In genomic region chrX:140088438-140088837, GRCh38 we compare ENCODE assay signal across 28 cellular contexts.
"Had no signal": no experiment of that assay in that cellular context is flagged by ENCODE, and none has a peak within 500 bp of the region (broad histone marks: within the 10 kb centered on the region; RNA-seq: fewer than 3 reads in every experiment).

No MANE protein-coding gene starts in this region.

- H3K27ac ChIP-seq: ovary, parathyroid adenoma, psoas muscle, right lobe of liver, sigmoid colon, stomach, thoracic aorta, thyroid gland, tibial nerve, upper lobe of left lung, vagina had no signal

- DNase-seq: natural killer cell; occipital lobe; ovary; posterior cingulate gyrus; psoas muscle; right cardiac atrium; right lobe of liver; sigmoid colon; small intestine; stimulated activated CD4-positive, alpha-beta T cell treated with anti-CD3 and anti-CD28 coated beads, Interleukin-15, amount 100 ng/mL, for 24 hours; stimulated activated CD4-positive, alpha-beta T cell treated with anti-CD3 and anti-CD28 coated beads, Interleukin-2, amount 100 ng/mL, for 24 hours; stimulated activated CD4-positive, alpha-beta T cell treated with anti-CD3 and anti-CD28 coated beads, Interleukin-2, amount 100 ng/mL, for 48 hours; stimulated activated CD4-positive, alpha-beta T cell treated with anti-CD3 and anti-CD28 coated beads, Interleukin-4, amount 100 ng/mL, for 24 hours; stimulated activated naive B cell treated with anti-CD40 and anti-IgM and Interleukin-4, amounts not matched to agents 10 μg/mL and 1 μg/mL and 100 μg/mL, for 72 hours; stimulated activated naive CD4-positive, alpha-beta T cell treated with Interleukin-2 at 50 U/mL for 16 hours; stomach; thyroid gland; trophoblast cell; upper lobe of left lung had no signal

- FAIRE-seq: small intestine, urothelium cell line had no signal

- H3K4me3 ChIP-seq: ovary, psoas muscle, right lobe of liver, sigmoid colon, stomach, thoracic aorta, thyroid gland, tibial nerve, upper lobe of left lung, vagina had no signal

- H3K9ac ChIP-seq: parathyroid adenoma had no signal

- H3K4me3 Mint-ChIP-seq: natural killer cell; nephron; stimulated activated effector memory CD8-positive, alpha-beta T cell treated with anti-CD3 and anti-CD28 coated beads, Interleukin-12 subunit alpha, Interleukin-12 subunit beta, amount 100 ng/mL, for 72 hours; stimulated activated naive CD8-positive, alpha-beta T cell treated with anti-CD3 and anti-CD28 coated beads, Interleukin-15, Interleukin-2, amounts not matched to agents 100 ng/mL and 50 ng/mL, for 24 hours had no signal

- H3K79me2 ChIP-seq: parathyroid adenoma had no signal

- H3K9me3 ChIP-seq: ovary, psoas muscle, right lobe of liver, sigmoid colon, stomach, thoracic aorta, thyroid gland, tibial nerve, upper lobe of left lung, vagina had no signal

- H2AFZ ChIP-seq: parathyroid adenoma had no signal

- H3K36me3 ChIP-seq: ovary, right lobe of liver, sigmoid colon, stomach, thoracic aorta, thyroid gland, tibial nerve, upper lobe of left lung, vagina had no signal

- H3K27ac Mint-ChIP-seq: natural killer cell; nephron; progenitor cell of endocrine pancreas; stimulated activated effector memory CD8-positive, alpha-beta T cell treated with anti-CD3 and anti-CD28 coated beads, Interleukin-12 subunit alpha, Interleukin-12 subunit beta, amount 100 ng/mL, for 72 hours; stimulated activated naive B cell treated with anti-CD40 and anti-IgM and Interleukin-4, amounts not matched to agents 10 μg/mL and 1 μg/mL and 100 μg/mL, for 72 hours; stimulated activated naive CD8-positive, alpha-beta T cell treated with anti-CD3 and anti-CD28 coated beads, Interleukin-15, Interleukin-2, amounts not matched to agents 100 ng/mL and 50 ng/mL, for 24 hours had no signal

- H3K4me1 ChIP-seq: parathyroid adenoma, psoas muscle, right lobe of liver, vagina had no signal

- H3K27me3 ChIP-seq: ovary, sigmoid colon, thyroid gland, vagina had no signal

- H3K36me3 Mint-ChIP-seq: natural killer cell; stimulated activated effector memory CD8-positive, alpha-beta T cell treated with anti-CD3 and anti-CD28 coated beads, Interleukin-12 subunit alpha, Interleukin-12 subunit beta, amount 100 ng/mL, for 72 hours; stimulated activated naive B cell treated with anti-CD40 and anti-IgM and Interleukin-4, amounts not matched to agents 10 μg/mL and 1 μg/mL and 100 μg/mL, for 72 hours had no signal

- H3K4me1 Mint-ChIP-seq: nephron; stimulated activated effector memory CD8-positive, alpha-beta T cell treated with anti-CD3 and anti-CD28 coated beads, Interleukin-12 subunit alpha, Interleukin-12 subunit beta, amount 100 ng/mL, for 72 hours had no signal

- ATAC-seq: natural killer cell; psoas muscle; right cardiac atrium; right lobe of liver; stimulated activated effector memory CD8-positive, alpha-beta T cell treated with anti-CD3 and anti-CD28 coated beads, Interleukin-12 subunit alpha, Interleukin-12 subunit beta, amount 100 ng/mL, for 72 hours had no signal

- H3K9me3 Mint-ChIP-seq: natural killer cell; nephron; stimulated activated effector memory CD8-positive, alpha-beta T cell treated with anti-CD3 and anti-CD28 coated beads, Interleukin-12 subunit alpha, Interleukin-12 subunit beta, amount 100 ng/mL, for 72 hours; stimulated activated naive B cell treated with anti-CD40 and anti-IgM and Interleukin-4, amounts not matched to agents 10 μg/mL and 1 μg/mL and 100 μg/mL, for 72 hours; stimulated activated naive CD8-positive, alpha-beta T cell treated with anti-CD3 and anti-CD28 coated beads, Interleukin-15, Interleukin-2, amounts not matched to agents 100 ng/mL and 50 ng/mL, for 24 hours had no signal
